10 cellular contexts compared by ENCODE assay signal in the genomic region with DNA sequence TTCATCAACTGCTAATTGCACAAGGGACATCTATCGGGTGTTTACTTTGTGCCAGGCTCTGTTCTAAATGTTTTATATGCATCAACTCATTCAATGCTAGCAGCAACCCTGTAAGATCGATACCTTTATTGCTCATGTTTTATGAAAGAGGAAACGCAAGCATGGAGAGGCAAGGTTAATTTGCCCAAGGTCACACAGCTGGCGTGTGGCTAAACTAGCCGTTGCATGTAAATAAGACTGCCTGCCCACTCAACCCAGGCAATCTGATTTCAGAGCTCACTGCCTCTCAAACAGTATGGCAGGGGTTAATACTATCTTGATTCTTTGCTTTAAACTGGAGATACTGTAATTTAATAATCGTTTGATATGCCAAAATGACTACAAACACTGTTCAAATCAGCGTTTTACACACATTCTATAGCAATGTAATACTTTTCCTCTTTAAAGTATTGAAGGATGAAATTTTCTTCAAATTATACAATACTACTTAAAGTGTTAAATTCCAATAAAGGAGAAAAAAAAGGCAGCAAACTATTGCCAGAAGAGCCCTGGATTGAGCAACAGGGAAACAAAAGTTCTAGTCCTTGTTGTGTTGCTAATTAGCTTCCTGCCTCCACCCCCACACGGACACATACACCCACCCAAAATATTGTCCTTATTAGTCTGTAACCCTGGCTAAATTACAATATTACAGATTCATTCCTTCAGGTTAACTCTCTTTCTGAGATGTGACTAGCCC. TPM values are rescaled to one million over a fixed set of nuclear protein-coding genes. Genes with fewer than 3 reads are reported as not detected.
DNase-seq lines count a peak whose midpoint lies in the region; ATAC-seq, FAIRE-seq and TF ChIP-seq lines count a peak whose summit lies in the region.
"Had no signal": no experiment of that assay in that cellular context is flagged by ENCODE, and none has a peak within 500 bp of the region (broad histone marks: within the 10 kb centered on the region; RNA-seq: fewer than 3 reads in every experiment).

No MANE protein-coding gene starts in this region.

- H3K36me3 ChIP-seq in small intestine (ENCODE audit: control insufficient read depth in 2 of 2, insufficient read depth in 2 of 2, low read length in 2 of 2), result no peaks in the 10 kb centered on the region
- H3K36me3 ChIP-seq: heart left ventricle had no signal

- no peaks in the 10 kb centered on the region for H3K9me3 ChIP-seq in small intestine (ENCODE audit: control insufficient read depth, low read depth)

- TF ChIP-seq CTCF in NB4 (IDR thresholded peaks at IDR 0.05; ENCODE audit: low read depth, low read length), result no peak

- FAIRE-seq in small intestine (lab: Jason Lieb, UNC), result no peak
- FAIRE-seq: H54 had no signal

- peak; percentile 61 for ATAC-seq in HG02884 (IDR thresholded peaks at IDR 0.05; ENCODE audit: unreplicated experiment)

- no peaks in the 10 kb centered on the region for H3K27me3 ChIP-seq in small intestine (ENCODE audit: control insufficient read depth in 2 of 2, insufficient read depth in 2 of 2, low read length in 2 of 2)
- H3K27me3 ChIP-seq: heart left ventricle had no signal

- peak overlapping the region in 1 of 2 donors; percentile 5 for H3K27ac ChIP-seq in small intestine (ENCODE audit: low read depth in 1 of 2, low read length in 1 of 2)

- WGBS in small intestine, 3 donors, result 11 to 39% (median 26%) methylated on average over 8 of the region's 8 CpGs

- H3K4me1 ChIP-seq in small intestine (ENCODE audit: control insufficient read depth in 2 of 2, insufficient read depth in 1 of 2, low read depth in 1 of 2, low read length in 1 of 2), result peaks cover 0 to 2% of the 10 kb centered on the region in 2 donors

- TF ChIP-seq POLR2A in NB4 (IDR thresholded peaks at IDR 0.05; ENCODE audit: extremely low read depth, insufficient read length), result no peak

- H3K4me3 ChIP-seq in NB4 (ENCODE audit: low read depth, low read length) (peak overlapping the region; percentile 18), small intestine (ENCODE audit: low read depth in 1 of 2, low read length in 2 of 2) (no peak overlapping the region)
- H3K4me3 ChIP-seq: heart left ventricle had no signal

- DNase-seq in NOMO-1 (lab: John Stamatoyannopoulos, UW; ENCODE audit: unreplicated experiment in 2 of 2) (peak; percentile 52 to 60), NOMO-1 treated with dmso at 0.1 percent for 144 hours (lab: John Stamatoyannopoulos, UW; ENCODE audit: unreplicated experiment) (no peak), NB4 (ENCODE audit: low read depth) (peak; percentile 62), small intestine (peak; percentile 61), T-helper 9 cell (no peak)
- no peak for DNase-seq in activated naive CD4-positive, alpha-beta T cell treated with anti-CD3 and anti-CD28 coated beads, Interleukin-2, amount 50 U/mL, for 16 hours
- no peak for DNase-seq in activated CD4-positive, alpha-beta T cell treated with anti-CD3 and anti-CD28 coated beads for 4 hours
- DNase-seq: heart left ventricle had no signal

RNA-seq across cellular contexts. Expression of gene DHRS7, which starts 39.1 kb away (rescaled TPM):
- 100 to 1,000 TPM in 1 of 3 donors, 10 to 100 TPM in 2; 78.7 to 165 (median 99.2) TPM for polyA plus RNA-seq in small intestine

RNA-seq across cellular contexts. Expression of gene PPM1A, which starts 44.7 kb away (rescaled TPM):
- polyA plus RNA-seq in small intestine, result 100 to 1,000 TPM in 1 of 3 donors, 10 to 100 TPM in 2; 27.6 to 101 (median 80.2) TPM

Comparison
In these comparisons a context has a peak if more than half of its experiments do, and no peak if none do; other contexts are left out.
1. DNase-seq: peak in NOMO-1 (2 of 2), NB4 (single experiment) and small intestine (single experiment); none in NOMO-1 treated with dmso at 0.1 percent for 144 hours (single experiment), T-helper 9 cell (single experiment), activated naive CD4-positive, alpha-beta T cell treated with anti-CD3 and anti-CD28 coated beads, Interleukin-2, amount 50 U/mL, for 16 hours (single experiment) and activated CD4-positive, alpha-beta T cell treated with anti-CD3 and anti-CD28 coated beads for 4 hours (0 of 2).